8 cellular contexts compared by ENCODE assay signal in the genomic region with DNA sequence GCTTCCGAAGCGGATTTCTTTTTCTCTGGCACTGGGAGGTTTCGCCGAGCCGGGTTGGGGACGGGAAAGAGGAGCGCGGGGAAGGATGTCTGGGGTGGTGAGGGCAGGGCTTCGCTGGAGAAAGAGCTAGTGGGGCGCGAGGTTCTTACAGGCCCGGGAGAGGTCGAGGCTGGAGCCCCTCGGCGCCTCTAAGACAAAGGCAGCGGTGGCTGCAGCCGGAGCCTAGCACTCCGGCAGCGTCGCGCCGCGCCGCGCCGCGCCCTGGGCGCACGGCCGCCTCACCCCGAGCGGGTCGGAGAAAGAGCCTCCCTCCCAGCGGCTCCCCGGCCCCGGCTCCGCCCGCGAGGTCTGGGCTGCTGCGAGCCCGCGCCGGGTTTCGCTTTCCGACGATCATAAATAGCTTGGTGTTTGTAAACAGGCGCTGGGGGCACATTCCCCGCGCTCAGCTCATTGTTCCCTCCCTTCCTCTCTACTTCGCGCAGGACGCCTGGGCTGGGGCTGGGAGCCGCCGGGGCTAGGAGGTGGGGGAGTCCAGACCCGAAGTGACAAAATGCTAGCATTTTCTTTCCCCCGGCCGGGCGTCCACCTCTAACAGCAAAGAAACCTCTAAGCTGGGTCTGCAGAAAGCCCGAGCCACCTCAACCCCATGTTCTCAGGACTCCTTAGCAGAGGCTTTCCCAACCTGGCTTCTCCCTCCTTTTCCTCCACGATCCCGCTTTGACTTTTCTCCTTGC. TPM values are rescaled to one million over a fixed set of nuclear protein-coding genes. Genes with fewer than 3 reads are reported as not detected.
DNase-seq lines count a peak whose midpoint lies in the region; ATAC-seq and TF ChIP-seq lines count a peak whose summit lies in the region.

No MANE protein-coding gene starts in this region.

- H3K4me1 ChIP-seq in Caco-2 (peaks cover 24% of the 10 kb centered on the region), left ventricle myocardium inferior (peaks cover 25% of the 10 kb centered on the region), parathyroid adenoma (peaks cover 3% of the 10 kb centered on the region)

- H2AFZ ChIP-seq in parathyroid adenoma: peak overlapping the region; percentile 96

- H3K9me3 ChIP-seq in Caco-2 (no peaks in the 10 kb centered on the region), left ventricle myocardium inferior (replicated peaks) (no peaks in the 10 kb centered on the region), parathyroid adenoma (ENCODE audit: control insufficient read depth, low read length) (no peaks in the 10 kb centered on the region)

- H3K9ac ChIP-seq in parathyroid adenoma: peak overlapping the region; percentile 13

- peak overlapping the region; percentile 81 for H3K4me3 Mint-ChIP-seq in Caco-2 (ENCODE audit: unreplicated experiment)

- intact Hi-C loops in Caco-2 (cut with micrococcal nuclease; ENCODE audit: unreplicated experiment): loop anchor here (2.0 to 10.0 kb wide), 6 partner anchors 63 to 1601 kb away; a partner anchor contains a TSS
- intact Hi-C loops in left ventricle myocardium inferior (cut with micrococcal nuclease): no loop called here

- no peaks in the 10 kb centered on the region for H3K27me3 Mint-ChIP-seq in Caco-2 (ENCODE audit: insufficient read depth, unreplicated experiment)

- H3K79me2 ChIP-seq in parathyroid adenoma: peaks cover 10% of the 10 kb centered on the region

- peaks cover 13% of the 10 kb centered on the region for H3K36me3 Mint-ChIP-seq in Caco-2 (ENCODE audit: insufficient read depth, unreplicated experiment)

- no peak for TF ChIP-seq CTCF in Caco-2 (IDR thresholded peaks at IDR 0.05; ENCODE audit: insufficient read depth in 1 of 2, low read depth in 1 of 2, low read length in 1 of 2, severe bottlenecking in 1 of 2, unreplicated experiment in 1 of 2)
- TF ChIP-seq CTCF in left ventricle myocardium inferior (IDR thresholded peaks at IDR 0.05; ENCODE audit: borderline replicate concordance): no peak
- TF ChIP-seq CTCF in parathyroid adenoma (IDR thresholded peaks at IDR 0.05): no peak

- H3K9me3 Mint-ChIP-seq in Caco-2 (ENCODE audit: unreplicated experiment): no peaks in the 10 kb centered on the region

- ATAC-seq in GM21723 (IDR thresholded peaks at IDR 0.05; ENCODE audit: unreplicated experiment) (peak; percentile 55), GM21423 (IDR thresholded peaks at IDR 0.05; ENCODE audit: unreplicated experiment) (no peak)

- H3K4me3 ChIP-seq in Caco-2 (ENCODE audit: low read depth, low read length) (peak overlapping the region; percentile 75), left ventricle myocardium inferior (peak overlapping the region; percentile 81), parathyroid adenoma (ENCODE audit: low read depth, low read length) (peak overlapping the region; percentile 92)

- peak overlapping the region; percentile 80 for H3K4me2 ChIP-seq in parathyroid adenoma (ENCODE audit: low read length)

- peak overlapping the region; percentile 82 for H3K27ac Mint-ChIP-seq in Caco-2 (ENCODE audit: unreplicated experiment)

- 0 to 2% (median 0%) methylated on average over 46 to 61 of the region's 61 CpGs for WGBS in adipose tissue, 3 donors

- CTCF ChIA-PET in Caco-2 (lab: Charles Lee): interaction anchor here (0.6 to 2.1 kb wide), 6 partner anchors 70 to 1597 kb away, joined by 3 to 7 read pairs (median 6); a partner anchor contains a TSS

- H3K36me3 ChIP-seq in Caco-2 (ENCODE audit: control insufficient read depth, insufficient read depth, low read length) (no peaks in the 10 kb centered on the region), left ventricle myocardium inferior (no peaks in the 10 kb centered on the region), parathyroid adenoma (ENCODE audit: control insufficient read depth, insufficient read depth, low read length) (no peaks in the 10 kb centered on the region)

- BruUV-seq in Caco-2 (replicated peaks; lab: Mats Ljungman, UMichigan): no TSS peak

- POLR2A ChIA-PET in Caco-2 (lab: Charles Lee): interaction anchor here (0.6 to 1.4 kb wide), 6 partner anchors 26 to 222 kb away, joined by 3 to 6 read pairs (median 3); no protein-coding TSS in a partner anchor

- DNase-seq in Caco-2 (peak; percentile 74 to 78), NCI-H187 treated with DMSO at 0.1 percent for 48 hours (lab: John Stamatoyannopoulos, UW) (peak; percentile 50), left ventricle myocardium inferior (peak; percentile 54), T-helper 9 cell (no peak)

- H3K4me1 Mint-ChIP-seq in Caco-2 (ENCODE audit: low read depth, unreplicated experiment): peaks cover 22% of the 10 kb centered on the region

- H3K27me3 ChIP-seq in Caco-2 (replicated peaks; ENCODE audit: control insufficient read depth, insufficient read depth, low read length): no peaks in the 10 kb centered on the region
- H3K27me3 ChIP-seq in left ventricle myocardium inferior (ENCODE audit: low read depth): peaks cover 43% of the 10 kb centered on the region
- no peaks in the 10 kb centered on the region for H3K27me3 ChIP-seq in parathyroid adenoma (ENCODE audit: control insufficient read depth, insufficient read depth, low read length)

- H3K27ac ChIP-seq in adipose tissue (ENCODE audit: low read depth, low read length) (peak overlapping the region; percentile 80), left ventricle myocardium inferior (replicated peaks) (peak overlapping the region; percentile 96), parathyroid adenoma (peak overlapping the region; percentile 81)

RNA-seq across cellular contexts. Expression of a gene that starts 0.8 kb away (rescaled TPM):
- 7.4 and 10.5 TPM in 2 replicates for total RNA-seq in Caco-2 (2022)
- polyA plus RNA-seq in adipose tissue: 10 to 100 TPM; 13.7 to 27.3 (median 21.3) TPM
- 38.0 TPM for total RNA-seq in left ventricle myocardium inferior
